ENCODE assay signal across 30 cellular contexts in genomic region chr15:82904574-82904973, GRCh38.
"Had no signal": no experiment of that assay in that cellular context is flagged by ENCODE, and none has a peak within 500 bp of the region (broad histone marks: within the 10 kb centered on the region; RNA-seq: fewer than 3 reads in every experiment).

No MANE protein-coding gene starts in this region.

- FAIRE-seq: small intestine, urothelium cell line had no signal

- ATAC-seq: naive thymus-derived CD8-positive, alpha-beta T cell; natural killer cell treated with Interleukin-12 subunit alpha and Interleukin-12 subunit beta and Interleukin-15 and Interleukin-18, amount 100 ng/mL, for 72 hours; psoas muscle; right cardiac atrium; stimulated activated memory B cell treated with anti-CD40 and anti-IgM and Interleukin-4, amounts not matched to agents 10 μg/mL and 1 μg/mL and 100 μg/mL, for 72 hours; stimulated activated naive CD8-positive, alpha-beta T cell treated with anti-CD3 and anti-CD28 coated beads, Interleukin-15, amount 100 ng/mL, for 72 hours; stimulated activated naive CD8-positive, alpha-beta T cell treated with anti-CD3 and anti-CD28 coated beads, Interleukin-15, Interleukin-2, amounts not matched to agents 100 U/mL and 50 U/mL, for 24 hours had no signal

- H3K27me3 Mint-ChIP-seq: progenitor cell of endocrine pancreas, type B pancreatic cell had no signal

- H3K27me3 ChIP-seq: neutrophil, right lobe of liver, sigmoid colon, suprapubic skin, testis, tibial artery, transverse colon, vagina had no signal

- H3K4me3 Mint-ChIP-seq: naive thymus-derived CD8-positive, alpha-beta T cell; natural killer cell treated with Interleukin-12 subunit alpha and Interleukin-12 subunit beta and Interleukin-15 and Interleukin-18, amount 100 ng/mL, for 72 hours; nephron progenitor cell; neural crest cell; stimulated activated memory B cell treated with anti-CD40 and anti-IgM and Interleukin-4, amounts not matched to agents 10 μg/mL and 1 μg/mL and 100 μg/mL, for 72 hours; stimulated activated naive CD8-positive, alpha-beta T cell treated with anti-CD3 and anti-CD28 coated beads, Interleukin-15, amount 100 ng/mL, for 72 hours; type B pancreatic cell had no signal

- H3K27ac Mint-ChIP-seq: naive thymus-derived CD8-positive, alpha-beta T cell; natural killer cell treated with Interleukin-12 subunit alpha and Interleukin-12 subunit beta and Interleukin-15 and Interleukin-18, amount 100 ng/mL, for 72 hours; progenitor cell of endocrine pancreas; stimulated activated memory B cell treated with anti-CD40 and anti-IgM and Interleukin-4, amounts not matched to agents 10 μg/mL and 1 μg/mL and 100 μg/mL, for 72 hours; type B pancreatic cell had no signal

- H3K4me1 Mint-ChIP-seq: naive thymus-derived CD8-positive, alpha-beta T cell; neural crest cell had no signal

- H3K4me1 ChIP-seq: parathyroid adenoma, sigmoid colon, suprapubic skin, testis, tibial artery, transverse colon, vagina had no signal

- DNase-seq: naive thymus-derived CD8-positive, alpha-beta T cell; nephron progenitor cell; nucleus accumbens; posterior cingulate gyrus; psoas muscle; right cardiac atrium; right lobe of liver; sigmoid colon; small intestine; stimulated activated CD4-positive, alpha-beta T cell treated with anti-CD3 and anti-CD28 coated beads, Interleukin-1b, Interleukin-23, amount 100 ng/mL, for 48 hours; stimulated activated CD4-positive, alpha-beta T cell treated with anti-CD3 and anti-CD28 coated beads, Interleukin-4, amount 100 ng/mL, for 1 hour; stimulated activated CD4-positive, alpha-beta T cell treated with anti-CD3 and anti-CD28 coated beads, Interleukin-4, amount 100 ng/mL, for 4 hours; stimulated activated CD8-positive, alpha-beta memory T cell treated with anti-CD3 and anti-CD28 coated beads, Interleukin-4, amount 100 ng/mL, for 48 hours; stimulated activated naive CD4-positive, alpha-beta T cell; stimulated activated naive CD8-positive, alpha-beta T cell treated with anti-CD3 and anti-CD28 coated beads, Interleukin-15, amount 100 ng/mL, for 72 hours; stimulated activated naive CD8-positive, alpha-beta T cell treated with anti-CD3 and anti-CD28 coated beads, Interleukin-15, Interleukin-2, amounts not matched to agents 100 U/mL and 50 U/mL, for 24 hours; substantia nigra; testis; tibial artery; transverse colon had no signal

- H2AFZ ChIP-seq: parathyroid adenoma had no signal

- H3K9me3 ChIP-seq: neutrophil, psoas muscle, right lobe of liver, testis, transverse colon, vagina had no signal

- H3K9ac ChIP-seq: parathyroid adenoma had no signal

- H3K27ac ChIP-seq: neutrophil, parathyroid adenoma, psoas muscle, right lobe of liver, sigmoid colon, suprapubic skin, testis, tibial artery, transverse colon, vagina had no signal

- H3K36me3 ChIP-seq: neutrophil, right lobe of liver, sigmoid colon, suprapubic skin, tibial artery, transverse colon, vagina had no signal

- H3K79me2 ChIP-seq: parathyroid adenoma had no signal

- H3K4me3 ChIP-seq: psoas muscle, right lobe of liver, sigmoid colon, suprapubic skin, testis, tibial artery, transverse colon, vagina had no signal
